Comparison of ENCODE assay signal across 23 cellular contexts in genomic region chr11:73565804-73566203, GRCh38. TPM values are rescaled to one million over a fixed set of nuclear protein-coding genes. Genes with fewer than 3 reads are reported as not detected.
DNase-seq lines count a peak whose midpoint lies in the region; ATAC-seq, FAIRE-seq and TF ChIP-seq lines count a peak whose summit lies in the region.
"Had no signal": no experiment of that assay in that cellular context is flagged by ENCODE, and none has a peak within 500 bp of the region (broad histone marks: within the 10 kb centered on the region; RNA-seq: fewer than 3 reads in every experiment).

No MANE protein-coding gene starts in this region.

- H3K27ac ChIP-seq in kidney (ENCODE audit: low read depth in 2 of 2, low read length in 2 of 2), result no peak overlapping the region
- H3K27ac ChIP-seq: A549, C4-2B, SJCRH30 had no signal

- TF ChIP-seq CTCF in BE2C (IDR thresholded peaks at IDR 0.05; ENCODE audit: low read depth, low read length), result no peak
- TF ChIP-seq CTCF in kidney (IDR thresholded peaks at IDR 0.05; ENCODE audit: borderline replicate concordance, extremely low read depth, insufficient read depth), result no peak

- FAIRE-seq in islet of Langerhans (lab: Jason Lieb, UNC) (peak; percentile 82), kidney (lab: Jason Lieb, UNC) (no peak)
- FAIRE-seq: A549 had no signal

- H3K4me3 ChIP-seq in BE2C (ENCODE audit: low read depth, low read length) (no peak overlapping the region), kidney (ENCODE audit: low read length in 2 of 2) (no peak overlapping the region)
- H3K4me3 ChIP-seq: A549, MG63, SJCRH30 had no signal

- no peaks in the 10 kb centered on the region for H3K27me3 ChIP-seq in BE2C
- H3K27me3 ChIP-seq: MG63, SJCRH30 had no signal

- H3K9ac ChIP-seq in kidney (ENCODE audit: low read length in 2 of 2), result no peak overlapping the region

- no peaks in the 10 kb centered on the region for H3K27me3 Mint-ChIP-seq in T-helper 17 cell

- no peaks in the 10 kb centered on the region for H3K9me3 ChIP-seq in T-helper 17 cell (ENCODE audit: control insufficient read depth, low read length, poor library complexity, severe bottlenecking)
- H3K9me3 ChIP-seq in BE2C, result no peaks in the 10 kb centered on the region
- no peaks in the 10 kb centered on the region for H3K9me3 ChIP-seq in kidney (ENCODE audit: control insufficient read depth in 1 of 2, low read length in 2 of 2)
- H3K9me3 ChIP-seq: A549, MG63, SJCRH30 had no signal

- no peak overlapping the region for H3K4me3 Mint-ChIP-seq in T-helper 17 cell
- H3K4me3 Mint-ChIP-seq: T-helper 2 cell treated with Interferon-gamma antibody and Interleukin-4, amounts not matched to agents 5 μg/mL and 100 μg/mL, for 36 hours had no signal

- H3K4me1 Mint-ChIP-seq in T-helper 17 cell, result peaks cover 7% of the 10 kb centered on the region

- no peaks in the 10 kb centered on the region for H3K36me3 Mint-ChIP-seq in T-helper 17 cell (ENCODE audit: low read depth)

- H3K4me1 ChIP-seq in BE2C, result peaks cover 10% of the 10 kb centered on the region
- H3K4me1 ChIP-seq in kidney (ENCODE audit: control insufficient read depth in 1 of 2, insufficient read depth in 1 of 2, low read depth in 1 of 2, low read length in 2 of 2), result no peaks in the 10 kb centered on the region
- H3K4me1 ChIP-seq: A549 had no signal

- H3K36me3 ChIP-seq in BE2C, result no peaks in the 10 kb centered on the region
- H3K36me3 ChIP-seq in kidney (ENCODE audit: control insufficient read depth in 1 of 2, insufficient read depth in 2 of 2, low read length in 2 of 2), result no peaks in the 10 kb centered on the region
- H3K36me3 ChIP-seq: MG63, SJCRH30 had no signal

- intact Hi-C loops in kidney (cut with DNase I), result no loop called here

- H3K27ac Mint-ChIP-seq in T-helper 17 cell, result no peak overlapping the region
- H3K27ac Mint-ChIP-seq: T-helper 2 cell treated with Interferon-gamma antibody and Interleukin-4, amounts not matched to agents 5 μg/mL and 100 μg/mL, for 36 hours had no signal

- peak; percentile 49 for DNase-seq in NCI-H748 (lab: John Stamatoyannopoulos, UW; ENCODE audit: unreplicated experiment)
- no peak for DNase-seq in NCI-H748 treated with DMSO at 0.1 percent for 48 hours (lab: John Stamatoyannopoulos, UW)
- DNase-seq in NCI-H1417 treated with DMSO at 0.1 percent for 48 hours (lab: John Stamatoyannopoulos, UW), result peak; percentile 44
- peak; percentile 97 for DNase-seq in NCI-H69 (lab: John Stamatoyannopoulos, UW)
- DNase-seq in T-helper 17 cell, result no peak
- no peak for DNase-seq in BE2C
- DNase-seq in kidney, result no peak
- DNase-seq: DMS53; H7; Karpas-422; MG63; NCI-H1092; NCI-H2029 treated with DMSO at 0.1 percent for 48 hours; NCI-H345; NK-92 treated with Interleukin-12 subunit alpha and Interleukin-12 subunit beta, amount 100 ng/mL, for 24 hours; OCI-M1; RPMI8226; SW 1271 had no signal

- ATAC-seq in T-helper 17 cell, result no peak
- ATAC-seq: A549 had no signal

RNA-seq across cellular contexts. Expression of gene FAM168A, which starts 32.1 kb away (rescaled TPM):
- total RNA-seq in T-helper 17 cell (10 to 100 TPM; 21.1 to 22.2 TPM), kidney (38.1 TPM)
- polyA plus RNA-seq in BE2C (2012; ENCODE audit: insufficient read depth, insufficient read length, low read depth), result 32.2 TPM
- polyA plus RNA-seq in kidney (ENCODE audit: insufficient read depth, low read depth, low replicate concordance), result 8.9 TPM

Comparison
In these comparisons a context has a peak if more than half of its experiments do, and no peak if none do; other contexts are left out.
1. DNase-seq: peak in NCI-H748 (single experiment), NCI-H1417 treated with DMSO at 0.1 percent for 48 hours (single experiment) and NCI-H69 (single experiment); none in NCI-H748 treated with DMSO at 0.1 percent for 48 hours (single experiment), T-helper 17 cell (0 of 3), BE2C (single experiment) and kidney (single experiment).